ENCODE assay signal across 2 cellular contexts in the genomic region with DNA sequence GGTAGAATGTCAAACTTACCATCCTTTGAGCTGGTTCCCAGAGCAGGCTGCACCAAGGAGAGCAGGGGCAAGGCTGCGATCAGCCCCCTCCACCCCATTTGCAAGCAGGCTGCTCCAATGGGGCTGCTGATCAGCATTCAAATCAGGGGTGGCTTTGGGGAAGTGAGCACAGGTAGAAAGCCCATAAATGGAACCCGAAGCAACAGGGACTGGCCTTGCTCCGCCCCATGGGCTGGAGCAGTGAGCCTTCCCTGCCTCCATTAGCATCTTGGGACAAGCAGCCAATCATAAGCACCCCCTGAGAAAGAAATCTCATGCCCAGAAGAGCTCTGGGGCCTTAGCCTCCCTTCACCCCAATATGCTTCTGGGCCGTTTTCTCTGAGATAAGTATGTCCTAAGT.
TF ChIP-seq lines count a peak whose summit lies in the region.

No MANE protein-coding gene starts in this region.

TF ChIP-seq in HCT116, 20 proteins besides CTCF, POLR2A, EP300 and RAD21 (continued from another document):
- TF ChIP-seq, protein P1, sequence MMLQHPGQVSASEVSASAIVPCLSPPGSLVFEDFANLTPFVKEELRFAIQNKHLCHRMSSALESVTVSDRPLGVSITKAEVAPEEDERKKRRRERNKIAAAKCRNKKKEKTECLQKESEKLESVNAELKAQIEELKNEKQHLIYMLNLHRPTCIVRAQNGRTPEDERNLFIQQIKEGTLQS (IDR thresholded peaks at IDR 0.05), result no peak
- no peak for TF ChIP-seq ZFX (IDR thresholded peaks at IDR 0.05)
- no peak for TF ChIP-seq EZH2phosphoT487 (IDR thresholded peaks at IDR 0.05; ENCODE audit: borderline replicate concordance)
- no peak for TF ChIP-seq CEBPB (IDR thresholded peaks at IDR 0.05; ENCODE audit: low read depth)
- no peak for TF ChIP-seq ZNF274 (IDR thresholded peaks at IDR 0.05; ENCODE audit: low read depth, low read length)
- TF ChIP-seq JUND (IDR thresholded peaks at IDR 0.05), result no peak
- no peak for TF ChIP-seq EGR1 (IDR thresholded peaks at IDR 0.05; ENCODE audit: low read depth)
- no peak for TF ChIP-seq SIN3A (IDR thresholded peaks at IDR 0.05; ENCODE audit: low read depth)
- TF ChIP-seq, protein P2, sequence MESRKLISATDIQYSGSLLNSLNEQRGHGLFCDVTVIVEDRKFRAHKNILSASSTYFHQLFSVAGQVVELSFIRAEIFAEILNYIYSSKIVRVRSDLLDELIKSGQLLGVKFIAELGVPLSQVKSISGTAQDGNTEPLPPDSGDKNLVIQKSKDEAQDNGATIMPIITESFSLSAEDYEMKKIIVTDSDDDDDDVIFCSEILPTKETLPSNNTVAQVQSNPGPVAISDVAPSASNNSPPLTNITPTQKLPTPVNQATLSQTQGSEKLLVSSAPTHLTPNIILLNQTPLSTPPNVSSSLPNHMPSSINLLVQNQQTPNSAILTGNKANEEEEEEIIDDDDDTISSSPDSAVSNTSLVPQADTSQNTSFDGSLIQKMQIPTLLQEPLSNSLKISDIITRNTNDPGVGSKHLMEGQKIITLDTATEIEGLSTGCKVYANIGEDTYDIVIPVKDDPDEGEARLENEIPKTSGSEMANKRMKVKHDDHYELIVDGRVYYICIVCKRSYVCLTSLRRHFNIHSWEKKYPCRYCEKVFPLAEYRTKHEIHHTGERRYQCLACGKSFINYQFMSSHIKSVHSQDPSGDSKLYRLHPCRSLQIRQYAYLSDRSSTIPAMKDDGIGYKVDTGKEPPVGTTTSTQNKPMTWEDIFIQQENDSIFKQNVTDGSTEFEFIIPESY (IDR thresholded peaks at IDR 0.05; ENCODE audit: extremely low read depth, insufficient replicate concordance, low read length), result no peak
- no peak for TF ChIP-seq SRF (IDR thresholded peaks at IDR 0.05; ENCODE audit: low read depth)
- TF ChIP-seq, protein P3, sequence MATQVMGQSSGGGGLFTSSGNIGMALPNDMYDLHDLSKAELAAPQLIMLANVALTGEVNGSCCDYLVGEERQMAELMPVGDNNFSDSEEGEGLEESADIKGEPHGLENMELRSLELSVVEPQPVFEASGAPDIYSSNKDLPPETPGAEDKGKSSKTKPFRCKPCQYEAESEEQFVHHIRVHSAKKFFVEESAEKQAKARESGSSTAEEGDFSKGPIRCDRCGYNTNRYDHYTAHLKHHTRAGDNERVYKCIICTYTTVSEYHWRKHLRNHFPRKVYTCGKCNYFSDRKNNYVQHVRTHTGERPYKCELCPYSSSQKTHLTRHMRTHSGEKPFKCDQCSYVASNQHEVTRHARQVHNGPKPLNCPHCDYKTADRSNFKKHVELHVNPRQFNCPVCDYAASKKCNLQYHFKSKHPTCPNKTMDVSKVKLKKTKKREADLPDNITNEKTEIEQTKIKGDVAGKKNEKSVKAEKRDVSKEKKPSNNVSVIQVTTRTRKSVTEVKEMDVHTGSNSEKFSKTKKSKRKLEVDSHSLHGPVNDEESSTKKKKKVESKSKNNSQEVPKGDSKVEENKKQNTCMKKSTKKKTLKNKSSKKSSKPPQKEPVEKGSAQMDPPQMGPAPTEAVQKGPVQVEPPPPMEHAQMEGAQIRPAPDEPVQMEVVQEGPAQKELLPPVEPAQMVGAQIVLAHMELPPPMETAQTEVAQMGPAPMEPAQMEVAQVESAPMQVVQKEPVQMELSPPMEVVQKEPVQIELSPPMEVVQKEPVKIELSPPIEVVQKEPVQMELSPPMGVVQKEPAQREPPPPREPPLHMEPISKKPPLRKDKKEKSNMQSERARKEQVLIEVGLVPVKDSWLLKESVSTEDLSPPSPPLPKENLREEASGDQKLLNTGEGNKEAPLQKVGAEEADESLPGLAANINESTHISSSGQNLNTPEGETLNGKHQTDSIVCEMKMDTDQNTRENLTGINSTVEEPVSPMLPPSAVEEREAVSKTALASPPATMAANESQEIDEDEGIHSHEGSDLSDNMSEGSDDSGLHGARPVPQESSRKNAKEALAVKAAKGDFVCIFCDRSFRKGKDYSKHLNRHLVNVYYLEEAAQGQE (IDR thresholded peaks at IDR 0.05; ENCODE audit: low read depth), result no peak
- TF ChIP-seq YY1 (IDR thresholded peaks at IDR 0.05; ENCODE audit: extremely low read depth, insufficient replicate concordance, low read depth, low read length), result no peak
- no peak for TF ChIP-seq TCF7L2 (IDR thresholded peaks at IDR 0.05; ENCODE audit: borderline replicate concordance, extremely low read depth, insufficient read depth, insufficient read length)
- no peak for TF ChIP-seq SP1 (IDR thresholded peaks at IDR 0.05; ENCODE audit: low read depth)
- TF ChIP-seq CBX3 (IDR thresholded peaks at IDR 0.05; ENCODE audit: low read depth), result no peak

TF ChIP-seq in WTC11, 78 proteins besides CTCF, POLR2A, EP300 and RAD21:
- TF ChIP-seq, protein P4, sequence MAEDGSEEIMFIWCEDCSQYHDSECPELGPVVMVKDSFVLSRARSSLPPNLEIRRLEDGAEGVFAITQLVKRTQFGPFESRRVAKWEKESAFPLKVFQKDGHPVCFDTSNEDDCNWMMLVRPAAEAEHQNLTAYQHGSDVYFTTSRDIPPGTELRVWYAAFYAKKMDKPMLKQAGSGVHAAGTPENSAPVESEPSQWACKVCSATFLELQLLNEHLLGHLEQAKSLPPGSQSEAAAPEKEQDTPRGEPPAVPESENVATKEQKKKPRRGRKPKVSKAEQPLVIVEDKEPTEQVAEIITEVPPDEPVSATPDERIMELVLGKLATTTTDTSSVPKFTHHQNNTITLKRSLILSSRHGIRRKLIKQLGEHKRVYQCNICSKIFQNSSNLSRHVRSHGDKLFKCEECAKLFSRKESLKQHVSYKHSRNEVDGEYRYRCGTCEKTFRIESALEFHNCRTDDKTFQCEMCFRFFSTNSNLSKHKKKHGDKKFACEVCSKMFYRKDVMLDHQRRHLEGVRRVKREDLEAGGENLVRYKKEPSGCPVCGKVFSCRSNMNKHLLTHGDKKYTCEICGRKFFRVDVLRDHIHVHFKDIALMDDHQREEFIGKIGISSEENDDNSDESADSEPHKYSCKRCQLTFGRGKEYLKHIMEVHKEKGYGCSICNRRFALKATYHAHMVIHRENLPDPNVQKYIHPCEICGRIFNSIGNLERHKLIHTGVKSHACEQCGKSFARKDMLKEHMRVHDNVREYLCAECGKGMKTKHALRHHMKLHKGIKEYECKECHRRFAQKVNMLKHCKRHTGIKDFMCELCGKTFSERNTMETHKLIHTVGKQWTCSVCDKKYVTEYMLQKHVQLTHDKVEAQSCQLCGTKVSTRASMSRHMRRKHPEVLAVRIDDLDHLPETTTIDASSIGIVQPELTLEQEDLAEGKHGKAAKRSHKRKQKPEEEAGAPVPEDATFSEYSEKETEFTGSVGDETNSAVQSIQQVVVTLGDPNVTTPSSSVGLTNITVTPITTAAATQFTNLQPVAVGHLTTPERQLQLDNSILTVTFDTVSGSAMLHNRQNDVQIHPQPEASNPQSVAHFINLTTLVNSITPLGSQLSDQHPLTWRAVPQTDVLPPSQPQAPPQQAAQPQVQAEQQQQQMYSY (CRISPR knock-in tag; IDR thresholded peaks at IDR 0.05), result no peak
- TF ChIP-seq ZNF396 (CRISPR knock-in tag; IDR thresholded peaks at IDR 0.05; ENCODE audit: borderline replicate concordance) (no peak), HMGA2 (CRISPR knock-in tag; IDR thresholded peaks at IDR 0.05) (no peak), TCF7 (CRISPR knock-in tag; IDR thresholded peaks at IDR 0.05; ENCODE audit: low read depth) (no peak), TEAD4 (CRISPR knock-in tag; IDR thresholded peaks at IDR 0.05) (no peak), ZNF263 (CRISPR knock-in tag; IDR thresholded peaks at IDR 0.05; ENCODE audit: low read depth) (no peak), ZNF219 (CRISPR knock-in tag; IDR thresholded peaks at IDR 0.05; ENCODE audit: borderline replicate concordance) (no peak), SP1 (CRISPR knock-in tag; conservative IDR thresholded peaks at IDR 0.05) (no peak), CREM (CRISPR knock-in tag; IDR thresholded peaks at IDR 0.05) (no peak), ZNF317 (CRISPR knock-in tag; IDR thresholded peaks at IDR 0.05; ENCODE audit: borderline replicate concordance, low read depth) (no peak), SMAD3 (CRISPR knock-in tag; IDR thresholded peaks at IDR 0.05; ENCODE audit: borderline replicate concordance) (no peak), ZNF671 (CRISPR knock-in tag; IDR thresholded peaks at IDR 0.05) (no peak), ZNF416 (CRISPR knock-in tag; IDR thresholded peaks at IDR 0.05) (no peak), ETV6 (CRISPR knock-in tag; IDR thresholded peaks at IDR 0.05) (no peak)
- TF ChIP-seq, protein P5, sequence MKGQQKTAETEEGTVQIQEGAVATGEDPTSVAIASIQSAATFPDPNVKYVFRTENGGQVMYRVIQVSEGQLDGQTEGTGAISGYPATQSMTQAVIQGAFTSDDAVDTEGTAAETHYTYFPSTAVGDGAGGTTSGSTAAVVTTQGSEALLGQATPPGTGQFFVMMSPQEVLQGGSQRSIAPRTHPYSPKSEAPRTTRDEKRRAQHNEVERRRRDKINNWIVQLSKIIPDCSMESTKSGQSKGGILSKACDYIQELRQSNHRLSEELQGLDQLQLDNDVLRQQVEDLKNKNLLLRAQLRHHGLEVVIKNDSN (CRISPR knock-in tag; IDR thresholded peaks at IDR 0.05), result no peak
- TF ChIP-seq, protein P6, sequence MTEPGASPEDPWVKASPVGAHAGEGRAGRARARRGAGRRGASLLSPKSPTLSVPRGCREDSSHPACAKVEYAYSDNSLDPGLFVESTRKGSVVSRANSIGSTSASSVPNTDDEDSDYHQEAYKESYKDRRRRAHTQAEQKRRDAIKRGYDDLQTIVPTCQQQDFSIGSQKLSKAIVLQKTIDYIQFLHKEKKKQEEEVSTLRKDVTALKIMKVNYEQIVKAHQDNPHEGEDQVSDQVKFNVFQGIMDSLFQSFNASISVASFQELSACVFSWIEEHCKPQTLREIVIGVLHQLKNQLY (CRISPR knock-in tag; IDR thresholded peaks at IDR 0.05), result no peak
- TF ChIP-seq, protein P7, sequence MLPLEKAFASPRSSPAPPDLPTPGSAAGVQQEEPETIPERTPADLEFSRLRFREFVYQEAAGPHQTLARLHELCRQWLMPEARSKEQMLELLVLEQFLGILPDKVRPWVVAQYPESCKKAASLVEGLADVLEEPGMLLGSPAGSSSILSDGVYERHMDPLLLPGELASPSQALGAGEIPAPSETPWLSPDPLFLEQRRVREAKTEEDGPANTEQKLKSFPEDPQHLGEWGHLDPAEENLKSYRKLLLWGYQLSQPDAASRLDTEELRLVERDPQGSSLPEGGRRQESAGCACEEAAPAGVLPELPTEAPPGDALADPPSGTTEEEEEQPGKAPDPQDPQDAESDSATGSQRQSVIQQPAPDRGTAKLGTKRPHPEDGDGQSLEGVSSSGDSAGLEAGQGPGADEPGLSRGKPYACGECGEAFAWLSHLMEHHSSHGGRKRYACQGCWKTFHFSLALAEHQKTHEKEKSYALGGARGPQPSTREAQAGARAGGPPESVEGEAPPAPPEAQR (CRISPR knock-in tag; IDR thresholded peaks at IDR 0.05), result no peak
- TF ChIP-seq, protein P8, sequence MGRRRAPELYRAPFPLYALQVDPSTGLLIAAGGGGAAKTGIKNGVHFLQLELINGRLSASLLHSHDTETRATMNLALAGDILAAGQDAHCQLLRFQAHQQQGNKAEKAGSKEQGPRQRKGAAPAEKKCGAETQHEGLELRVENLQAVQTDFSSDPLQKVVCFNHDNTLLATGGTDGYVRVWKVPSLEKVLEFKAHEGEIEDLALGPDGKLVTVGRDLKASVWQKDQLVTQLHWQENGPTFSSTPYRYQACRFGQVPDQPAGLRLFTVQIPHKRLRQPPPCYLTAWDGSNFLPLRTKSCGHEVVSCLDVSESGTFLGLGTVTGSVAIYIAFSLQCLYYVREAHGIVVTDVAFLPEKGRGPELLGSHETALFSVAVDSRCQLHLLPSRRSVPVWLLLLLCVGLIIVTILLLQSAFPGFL (CRISPR knock-in tag; IDR thresholded peaks at IDR 0.05; ENCODE audit: borderline replicate concordance), result no peak
- TF ChIP-seq, protein P9, sequence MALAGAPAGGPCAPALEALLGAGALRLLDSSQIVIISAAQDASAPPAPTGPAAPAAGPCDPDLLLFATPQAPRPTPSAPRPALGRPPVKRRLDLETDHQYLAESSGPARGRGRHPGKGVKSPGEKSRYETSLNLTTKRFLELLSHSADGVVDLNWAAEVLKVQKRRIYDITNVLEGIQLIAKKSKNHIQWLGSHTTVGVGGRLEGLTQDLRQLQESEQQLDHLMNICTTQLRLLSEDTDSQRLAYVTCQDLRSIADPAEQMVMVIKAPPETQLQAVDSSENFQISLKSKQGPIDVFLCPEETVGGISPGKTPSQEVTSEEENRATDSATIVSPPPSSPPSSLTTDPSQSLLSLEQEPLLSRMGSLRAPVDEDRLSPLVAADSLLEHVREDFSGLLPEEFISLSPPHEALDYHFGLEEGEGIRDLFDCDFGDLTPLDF (CRISPR knock-in tag; IDR thresholded peaks at IDR 0.05), result no peak
- TF ChIP-seq, protein P10, sequence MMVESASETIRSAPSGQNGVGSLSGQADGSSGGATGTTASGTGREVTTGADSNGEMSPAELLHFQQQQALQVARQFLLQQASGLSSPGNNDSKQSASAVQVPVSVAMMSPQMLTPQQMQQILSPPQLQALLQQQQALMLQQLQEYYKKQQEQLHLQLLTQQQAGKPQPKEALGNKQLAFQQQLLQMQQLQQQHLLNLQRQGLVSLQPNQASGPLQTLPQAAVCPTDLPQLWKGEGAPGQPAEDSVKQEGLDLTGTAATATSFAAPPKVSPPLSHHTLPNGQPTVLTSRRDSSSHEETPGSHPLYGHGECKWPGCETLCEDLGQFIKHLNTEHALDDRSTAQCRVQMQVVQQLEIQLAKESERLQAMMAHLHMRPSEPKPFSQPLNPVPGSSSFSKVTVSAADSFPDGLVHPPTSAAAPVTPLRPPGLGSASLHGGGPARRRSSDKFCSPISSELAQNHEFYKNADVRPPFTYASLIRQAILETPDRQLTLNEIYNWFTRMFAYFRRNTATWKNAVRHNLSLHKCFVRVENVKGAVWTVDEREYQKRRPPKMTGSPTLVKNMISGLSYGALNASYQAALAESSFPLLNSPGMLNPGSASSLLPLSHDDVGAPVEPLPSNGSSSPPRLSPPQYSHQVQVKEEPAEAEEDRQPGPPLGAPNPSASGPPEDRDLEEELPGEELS (CRISPR knock-in tag; IDR thresholded peaks at IDR 0.05), result no peak
